Comparison of ENCODE assay signal across 37 cellular contexts in the genomic region with DNA sequence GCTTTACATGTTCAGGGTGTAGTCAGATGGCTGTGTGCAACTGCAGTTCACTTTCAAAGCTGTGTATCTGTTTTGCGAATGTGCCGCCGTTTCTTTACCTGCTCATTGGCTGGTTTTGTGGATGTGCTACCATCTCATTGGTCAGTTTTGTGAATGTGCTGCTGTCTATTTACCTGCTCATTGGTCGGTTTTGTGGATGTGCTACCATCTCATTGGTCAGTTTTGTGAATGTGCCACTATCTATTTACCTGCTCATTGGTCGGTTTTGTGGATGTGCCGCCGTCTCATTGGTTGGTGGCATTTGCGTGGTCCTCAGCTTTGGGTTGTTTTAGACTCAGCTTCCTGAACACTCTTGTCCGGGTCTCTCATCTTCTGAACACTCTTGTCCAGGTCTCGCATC. TPM values are rescaled to one million over a fixed set of nuclear protein-coding genes. Genes with fewer than 3 reads are reported as not detected.
"Had no signal": no experiment of that assay in that cellular context is flagged by ENCODE, and none has a peak within 500 bp of the region (broad histone marks: within the 10 kb centered on the region; RNA-seq: fewer than 3 reads in every experiment).

No MANE protein-coding gene starts in this region.

- H3K27ac ChIP-seq: brain microvascular endothelial cell, cardiac muscle cell, Peyer's patch, RWPE1, SK-N-MC, WERI-Rb-1 had no signal

- H3K4me3 ChIP-seq: cardiac muscle cell, Peyer's patch, SK-N-MC had no signal

- H3K36me3 ChIP-seq: brain microvascular endothelial cell, cardiac muscle cell, Peyer's patch, WERI-Rb-1 had no signal

- H3K9me3 ChIP-seq: Peyer's patch had no signal

- H3K27me3 ChIP-seq: Peyer's patch had no signal

- H3K4me1 ChIP-seq: Peyer's patch had no signal

- DNase-seq: activated CD4-positive, alpha-beta T cell treated with anti-CD3 and anti-CD28 coated beads for 1 hour; activated CD4-positive, alpha-beta T cell treated with anti-CD3 and anti-CD28 coated beads for 48 hours; activated CD4-positive, CD25-positive, alpha-beta regulatory T cell; activated CD8-positive, alpha-beta T cell treated with anti-CD3 and anti-CD28 coated beads for 36 hours; activated effector memory CD4-positive, alpha-beta T cell treated with anti-CD3 and anti-CD28 coated beads, Interleukin-2, amount 50 U/mL, for 16 hours; activated naive CD4-positive, alpha-beta T cell; activated naive CD4-positive, alpha-beta T cell treated with anti-CD3 and anti-CD28 coated beads, Interleukin-2, amount 50 U/mL, for 16 hours; activated naive CD8-positive, alpha-beta T cell treated with anti-CD3 and anti-CD28 coated beads for 36 hours; activated T-cell treated with anti-CD3 and anti-CD28 coated beads, Interleukin-2, amount 50 U/mL, for 1 hour; activated T-cell treated with anti-CD3 and anti-CD28 coated beads, Interleukin-2, amount 50 U/mL, for 72 hours; amniotic stem cell; brain microvascular endothelial cell; KG1; NCI-H1105; NCI-H1417 treated with DMSO at 0.1 percent for 48 hours; NCI-H187 treated with DMSO at 0.1 percent for 48 hours; NCI-H2081; NCI-H226; NCI-H446 treated with DMSO at 0.1 percent for 48 hours; NCI-H524; NK-92 treated with Interleukin-12 subunit alpha and Interleukin-12 subunit beta, amount 100 ng/mL, for 24 hours; PC-3; Peyer's patch; SIG-M5; T1000; WERI-Rb-1 had no signal

- ATAC-seq: activated CD8-positive, alpha-beta T cell treated with anti-CD3 and anti-CD28 coated beads for 36 hours; activated T-cell treated with anti-CD3 and anti-CD28 coated beads, Interleukin-2, amount 50 U/mL, for 72 hours; activated T-helper 17 cell treated with anti-CD3 and anti-CD28 coated beads, Interleukin-2, amount 50 U/mL, for 72 hours; PC-3; Right ventricle myocardium inferior had no signal

RNA-seq across cellular contexts. Expression of a gene that starts 40.5 kb away (rescaled TPM):
- total RNA-seq: activated CD8-positive, alpha-beta memory T cell treated with anti-CD3 and anti-CD28 coated beads for 36 hours; activated CD8-positive, alpha-beta T cell treated with anti-CD3 and anti-CD28 coated beads for 36 hours; activated naive CD8-positive, alpha-beta T cell treated with anti-CD3 and anti-CD28 coated beads for 36 hours; activated T-cell treated with anti-CD3 and anti-CD28 coated beads, Interleukin-2, amount 50 U/mL, for 72 hours; activated T-helper 17 cell treated with anti-CD3 and anti-CD28 coated beads, Interleukin-2, amount 50 U/mL, for 72 hours; aorta; cardiac muscle cell; LHCN-M2; M059J; PC-3; Peyer's patch; Right ventricle myocardium inferior; T-helper 1 cell treated with Interleukin-12 subunit alpha and Interleukin-12 subunit beta and Interleukin-4 antibody, amounts not matched to agents 30 ng/mL and 1 ng/mL, for 36 hours; T-helper 2 cell treated with Interferon-gamma antibody and Interleukin-4, amounts not matched to agents 100 ng/mL and 5 ng/mL, for 36 hours had no signal
- polyA plus RNA-seq: aorta, cardiac muscle cell had no signal
